1 cellular context compared by ENCODE assay signal in the genomic region with DNA sequence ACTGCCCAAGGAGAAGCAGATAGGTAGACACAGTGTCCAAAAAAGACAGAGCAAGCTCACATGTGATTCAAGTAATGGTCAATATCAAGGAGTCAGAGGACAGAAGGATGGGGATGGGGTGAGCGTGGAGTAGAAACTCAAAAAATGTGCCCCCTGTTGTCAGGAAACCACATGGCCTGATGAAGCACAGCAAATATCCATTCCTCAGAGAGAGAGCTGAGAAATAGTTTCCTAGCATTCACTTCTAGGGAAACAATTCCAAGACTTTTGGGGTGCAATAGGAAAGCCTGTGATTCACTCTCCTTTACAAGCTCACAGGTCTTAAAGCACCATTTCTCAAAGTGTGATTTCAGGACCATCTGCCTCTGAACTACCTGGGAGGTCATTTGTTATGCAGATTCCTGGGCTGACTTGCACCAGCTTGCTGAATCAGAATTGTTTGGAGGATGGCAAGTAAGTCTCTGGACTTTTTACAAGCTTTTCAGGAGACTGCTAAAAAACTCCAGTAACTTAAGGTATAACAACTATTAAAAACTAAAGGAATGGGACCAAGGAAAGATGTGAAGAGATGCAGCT.
TF ChIP-seq lines count a peak whose summit lies in the region.

No MANE protein-coding gene starts in this region.

TF ChIP-seq in GM23338, 12 proteins besides CTCF, POLR2A, EP300 and RAD21 (continued from another document):
- no peak for TF ChIP-seq EZH2phosphoT487 (IDR thresholded peaks at IDR 0.05; ENCODE audit: unreplicated experiment)
